In the genomic region with DNA sequence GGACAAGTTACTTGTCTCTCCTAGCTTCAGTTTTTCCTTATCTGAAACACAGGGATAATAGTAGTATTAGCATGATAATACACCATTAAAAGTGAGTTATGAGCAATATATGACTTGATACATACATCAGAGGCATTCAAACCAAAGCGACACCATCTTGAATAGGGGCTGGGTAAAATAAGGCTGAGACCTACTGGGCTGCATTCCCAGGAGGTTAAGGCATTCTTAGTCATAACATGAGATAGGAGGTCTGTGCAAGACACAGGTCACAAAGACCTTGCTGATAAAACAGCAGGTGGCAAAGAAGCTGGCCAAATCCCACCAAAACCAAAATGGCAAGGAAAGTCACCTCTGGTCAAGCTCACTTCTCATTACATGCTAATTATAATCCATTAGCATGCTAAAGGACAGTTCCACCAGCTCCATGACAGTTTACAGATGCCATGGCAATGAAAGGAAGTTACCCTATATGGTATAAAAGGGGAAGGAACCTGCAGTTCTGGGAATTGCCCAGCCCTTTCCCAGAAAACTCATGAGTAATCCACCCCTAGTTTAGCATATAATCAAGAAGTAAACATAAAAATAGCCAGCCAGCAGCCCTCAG, we compare ENCODE assay signal across 1 cellular context.
TF ChIP-seq lines count a peak whose summit lies in the region.

No MANE protein-coding gene starts in this region.

TF ChIP-seq in K562, 482 proteins besides CTCF, POLR2A, EP300 and RAD21 (continued from another document):
- no peak for TF ChIP-seq SIN3A (IDR thresholded peaks at IDR 0.05; ENCODE audit: borderline replicate concordance in 2 of 2, control insufficient read depth in 1 of 2, low read depth in 2 of 2, low read length in 2 of 2)
- no peak for TF ChIP-seq HDAC2 (IDR thresholded peaks at IDR 0.05)
- no peak for TF ChIP-seq SMAD2 (IDR thresholded peaks at IDR 0.05; ENCODE audit: low read depth, low read length)
- no peak for TF ChIP-seq ZFP30 (CRISPR knock-in tag; IDR thresholded peaks at IDR 0.05; ENCODE audit: borderline replicate concordance)
- TF ChIP-seq TAF9B (IDR thresholded peaks at IDR 0.05; ENCODE audit: partially characterized antibody): no peak
- TF ChIP-seq IFI16 (CRISPR knock-in tag; IDR thresholded peaks at IDR 0.05): no peak
- TF ChIP-seq, protein P1, sequence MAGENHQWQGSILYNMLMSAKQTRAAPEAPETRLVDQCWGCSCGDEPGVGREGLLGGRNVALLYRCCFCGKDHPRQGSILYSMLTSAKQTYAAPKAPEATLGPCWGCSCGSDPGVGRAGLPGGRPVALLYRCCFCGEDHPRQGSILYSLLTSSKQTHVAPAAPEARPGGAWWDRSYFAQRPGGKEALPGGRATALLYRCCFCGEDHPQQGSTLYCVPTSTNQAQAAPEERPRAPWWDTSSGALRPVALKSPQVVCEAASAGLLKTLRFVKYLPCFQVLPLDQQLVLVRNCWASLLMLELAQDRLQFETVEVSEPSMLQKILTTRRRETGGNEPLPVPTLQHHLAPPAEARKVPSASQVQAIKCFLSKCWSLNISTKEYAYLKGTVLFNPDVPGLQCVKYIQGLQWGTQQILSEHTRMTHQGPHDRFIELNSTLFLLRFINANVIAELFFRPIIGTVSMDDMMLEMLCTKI (IDR thresholded peaks at IDR 0.05; ENCODE audit: partially characterized antibody): no peak
- TF ChIP-seq NELFE (IDR thresholded peaks at IDR 0.05; ENCODE audit: insufficient read depth, insufficient read length): no peak
- peak; percentile 97 for TF ChIP-seq SMAD3 (CRISPR knock-in tag; conservative IDR thresholded peaks at IDR 0.05)
- TF ChIP-seq ZNF140 (CRISPR knock-in tag; IDR thresholded peaks at IDR 0.05): no peak
- TF ChIP-seq STAT5B (CRISPR knock-in tag; IDR thresholded peaks at IDR 0.05): no peak
- no peak for TF ChIP-seq NR3C1 (CRISPR knock-in tag; IDR thresholded peaks at IDR 0.05)
- TF ChIP-seq LEF1 (IDR thresholded peaks at IDR 0.05): no peak
- TF ChIP-seq TSC22D4 (tag; IDR thresholded peaks at IDR 0.05): no peak
- TF ChIP-seq ZBTB17 (CRISPR knock-in tag; IDR thresholded peaks at IDR 0.05): peak; percentile 92
- TF ChIP-seq, protein P2, sequence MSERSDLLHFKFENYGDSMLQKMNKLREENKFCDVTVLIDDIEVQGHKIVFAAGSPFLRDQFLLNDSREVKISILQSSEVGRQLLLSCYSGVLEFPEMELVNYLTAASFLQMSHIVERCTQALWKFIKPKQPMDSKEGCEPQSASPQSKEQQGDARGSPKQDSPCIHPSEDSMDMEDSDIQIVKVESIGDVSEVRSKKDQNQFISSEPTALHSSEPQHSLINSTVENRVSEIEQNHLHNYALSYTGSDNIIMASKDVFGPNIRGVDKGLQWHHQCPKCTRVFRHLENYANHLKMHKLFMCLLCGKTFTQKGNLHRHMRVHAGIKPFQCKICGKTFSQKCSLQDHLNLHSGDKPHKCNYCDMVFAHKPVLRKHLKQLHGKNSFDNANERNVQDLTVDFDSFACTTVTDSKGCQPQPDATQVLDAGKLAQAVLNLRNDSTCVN (CRISPR knock-in tag; IDR thresholded peaks at IDR 0.05): peak; percentile 71; the same call in 1 of the 2 replicates
- TF ChIP-seq GTF2F1 (IDR thresholded peaks at IDR 0.05; ENCODE audit: low read depth, low read length): no peak
- TF ChIP-seq, protein P3, sequence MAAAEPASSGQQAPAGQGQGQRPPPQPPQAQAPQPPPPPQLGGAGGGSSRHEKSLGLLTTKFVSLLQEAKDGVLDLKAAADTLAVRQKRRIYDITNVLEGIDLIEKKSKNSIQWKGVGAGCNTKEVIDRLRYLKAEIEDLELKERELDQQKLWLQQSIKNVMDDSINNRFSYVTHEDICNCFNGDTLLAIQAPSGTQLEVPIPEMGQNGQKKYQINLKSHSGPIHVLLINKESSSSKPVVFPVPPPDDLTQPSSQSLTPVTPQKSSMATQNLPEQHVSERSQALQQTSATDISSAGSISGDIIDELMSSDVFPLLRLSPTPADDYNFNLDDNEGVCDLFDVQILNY (CRISPR knock-in tag; IDR thresholded peaks at IDR 0.05): no peak
- TF ChIP-seq, protein P4, sequence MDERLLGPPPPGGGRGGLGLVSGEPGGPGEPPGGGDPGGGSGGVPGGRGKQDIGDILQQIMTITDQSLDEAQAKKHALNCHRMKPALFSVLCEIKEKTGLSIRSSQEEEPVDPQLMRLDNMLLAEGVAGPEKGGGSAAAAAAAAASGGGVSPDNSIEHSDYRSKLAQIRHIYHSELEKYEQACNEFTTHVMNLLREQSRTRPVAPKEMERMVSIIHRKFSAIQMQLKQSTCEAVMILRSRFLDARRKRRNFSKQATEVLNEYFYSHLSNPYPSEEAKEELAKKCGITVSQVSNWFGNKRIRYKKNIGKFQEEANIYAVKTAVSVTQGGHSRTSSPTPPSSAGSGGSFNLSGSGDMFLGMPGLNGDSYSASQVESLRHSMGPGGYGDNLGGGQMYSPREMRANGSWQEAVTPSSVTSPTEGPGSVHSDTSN (CRISPR knock-in tag; IDR thresholded peaks at IDR 0.05; ENCODE audit: low read depth): no peak
- TF ChIP-seq, protein P4 (tag; conservative IDR thresholded peaks at IDR 0.05; ENCODE audit: low read depth): peak; percentile 77
- no peak for TF ChIP-seq TBL1XR1 (IDR thresholded peaks at IDR 0.05; ENCODE audit: low read length in 2 of 2)
- TF ChIP-seq, protein P5, sequence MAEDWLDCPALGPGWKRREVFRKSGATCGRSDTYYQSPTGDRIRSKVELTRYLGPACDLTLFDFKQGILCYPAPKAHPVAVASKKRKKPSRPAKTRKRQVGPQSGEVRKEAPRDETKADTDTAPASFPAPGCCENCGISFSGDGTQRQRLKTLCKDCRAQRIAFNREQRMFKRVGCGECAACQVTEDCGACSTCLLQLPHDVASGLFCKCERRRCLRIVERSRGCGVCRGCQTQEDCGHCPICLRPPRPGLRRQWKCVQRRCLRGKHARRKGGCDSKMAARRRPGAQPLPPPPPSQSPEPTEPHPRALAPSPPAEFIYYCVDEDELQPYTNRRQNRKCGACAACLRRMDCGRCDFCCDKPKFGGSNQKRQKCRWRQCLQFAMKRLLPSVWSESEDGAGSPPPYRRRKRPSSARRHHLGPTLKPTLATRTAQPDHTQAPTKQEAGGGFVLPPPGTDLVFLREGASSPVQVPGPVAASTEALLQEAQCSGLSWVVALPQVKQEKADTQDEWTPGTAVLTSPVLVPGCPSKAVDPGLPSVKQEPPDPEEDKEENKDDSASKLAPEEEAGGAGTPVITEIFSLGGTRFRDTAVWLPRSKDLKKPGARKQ (CRISPR knock-in tag; IDR thresholded peaks at IDR 0.05): no peak
- TF ChIP-seq, protein P6, sequence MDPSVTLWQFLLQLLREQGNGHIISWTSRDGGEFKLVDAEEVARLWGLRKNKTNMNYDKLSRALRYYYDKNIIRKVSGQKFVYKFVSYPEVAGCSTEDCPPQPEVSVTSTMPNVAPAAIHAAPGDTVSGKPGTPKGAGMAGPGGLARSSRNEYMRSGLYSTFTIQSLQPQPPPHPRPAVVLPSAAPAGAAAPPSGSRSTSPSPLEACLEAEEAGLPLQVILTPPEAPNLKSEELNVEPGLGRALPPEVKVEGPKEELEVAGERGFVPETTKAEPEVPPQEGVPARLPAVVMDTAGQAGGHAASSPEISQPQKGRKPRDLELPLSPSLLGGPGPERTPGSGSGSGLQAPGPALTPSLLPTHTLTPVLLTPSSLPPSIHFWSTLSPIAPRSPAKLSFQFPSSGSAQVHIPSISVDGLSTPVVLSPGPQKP (CRISPR knock-in tag; IDR thresholded peaks at IDR 0.05): no peak
- TF ChIP-seq MEF2A (IDR thresholded peaks at IDR 0.05; ENCODE audit: control insufficient read depth, low read depth, low read length): no peak
- no peak for TF ChIP-seq SIX5 (IDR thresholded peaks at IDR 0.05; ENCODE audit: borderline replicate concordance in 1 of 2, insufficient read depth in 1 of 2, low read depth in 1 of 2, low read length in 2 of 2)
- TF ChIP-seq GABPB2 (CRISPR knock-in tag; conservative IDR thresholded peaks at IDR 0.05): no peak
- no peak for TF ChIP-seq MCM2 (IDR thresholded peaks at IDR 0.05; ENCODE audit: low read depth)
- TF ChIP-seq, protein P7, sequence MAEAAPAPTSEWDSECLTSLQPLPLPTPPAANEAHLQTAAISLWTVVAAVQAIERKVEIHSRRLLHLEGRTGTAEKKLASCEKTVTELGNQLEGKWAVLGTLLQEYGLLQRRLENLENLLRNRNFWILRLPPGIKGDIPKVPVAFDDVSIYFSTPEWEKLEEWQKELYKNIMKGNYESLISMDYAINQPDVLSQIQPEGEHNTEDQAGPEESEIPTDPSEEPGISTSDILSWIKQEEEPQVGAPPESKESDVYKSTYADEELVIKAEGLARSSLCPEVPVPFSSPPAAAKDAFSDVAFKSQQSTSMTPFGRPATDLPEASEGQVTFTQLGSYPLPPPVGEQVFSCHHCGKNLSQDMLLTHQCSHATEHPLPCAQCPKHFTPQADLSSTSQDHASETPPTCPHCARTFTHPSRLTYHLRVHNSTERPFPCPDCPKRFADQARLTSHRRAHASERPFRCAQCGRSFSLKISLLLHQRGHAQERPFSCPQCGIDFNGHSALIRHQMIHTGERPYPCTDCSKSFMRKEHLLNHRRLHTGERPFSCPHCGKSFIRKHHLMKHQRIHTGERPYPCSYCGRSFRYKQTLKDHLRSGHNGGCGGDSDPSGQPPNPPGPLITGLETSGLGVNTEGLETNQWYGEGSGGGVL (CRISPR knock-in tag; IDR thresholded peaks at IDR 0.05): no peak
- TF ChIP-seq RBM14 (IDR thresholded peaks at IDR 0.05; ENCODE audit: borderline replicate concordance, insufficient read depth, low read depth, low read length): no peak
- no peak for TF ChIP-seq RHOXF2B (CRISPR knock-in tag; conservative IDR thresholded peaks at IDR 0.05)
- TF ChIP-seq NCOA1 (IDR thresholded peaks at IDR 0.05; ENCODE audit: low read depth): no peak
- TF ChIP-seq, protein P8, sequence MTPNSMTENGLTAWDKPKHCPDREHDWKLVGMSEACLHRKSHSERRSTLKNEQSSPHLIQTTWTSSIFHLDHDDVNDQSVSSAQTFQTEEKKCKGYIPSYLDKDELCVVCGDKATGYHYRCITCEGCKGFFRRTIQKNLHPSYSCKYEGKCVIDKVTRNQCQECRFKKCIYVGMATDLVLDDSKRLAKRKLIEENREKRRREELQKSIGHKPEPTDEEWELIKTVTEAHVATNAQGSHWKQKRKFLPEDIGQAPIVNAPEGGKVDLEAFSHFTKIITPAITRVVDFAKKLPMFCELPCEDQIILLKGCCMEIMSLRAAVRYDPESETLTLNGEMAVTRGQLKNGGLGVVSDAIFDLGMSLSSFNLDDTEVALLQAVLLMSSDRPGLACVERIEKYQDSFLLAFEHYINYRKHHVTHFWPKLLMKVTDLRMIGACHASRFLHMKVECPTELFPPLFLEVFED (CRISPR knock-in tag; conservative IDR thresholded peaks at IDR 0.05): peak; percentile 82; the same call in 1 of the 2 replicates
- TF ChIP-seq, protein P9, sequence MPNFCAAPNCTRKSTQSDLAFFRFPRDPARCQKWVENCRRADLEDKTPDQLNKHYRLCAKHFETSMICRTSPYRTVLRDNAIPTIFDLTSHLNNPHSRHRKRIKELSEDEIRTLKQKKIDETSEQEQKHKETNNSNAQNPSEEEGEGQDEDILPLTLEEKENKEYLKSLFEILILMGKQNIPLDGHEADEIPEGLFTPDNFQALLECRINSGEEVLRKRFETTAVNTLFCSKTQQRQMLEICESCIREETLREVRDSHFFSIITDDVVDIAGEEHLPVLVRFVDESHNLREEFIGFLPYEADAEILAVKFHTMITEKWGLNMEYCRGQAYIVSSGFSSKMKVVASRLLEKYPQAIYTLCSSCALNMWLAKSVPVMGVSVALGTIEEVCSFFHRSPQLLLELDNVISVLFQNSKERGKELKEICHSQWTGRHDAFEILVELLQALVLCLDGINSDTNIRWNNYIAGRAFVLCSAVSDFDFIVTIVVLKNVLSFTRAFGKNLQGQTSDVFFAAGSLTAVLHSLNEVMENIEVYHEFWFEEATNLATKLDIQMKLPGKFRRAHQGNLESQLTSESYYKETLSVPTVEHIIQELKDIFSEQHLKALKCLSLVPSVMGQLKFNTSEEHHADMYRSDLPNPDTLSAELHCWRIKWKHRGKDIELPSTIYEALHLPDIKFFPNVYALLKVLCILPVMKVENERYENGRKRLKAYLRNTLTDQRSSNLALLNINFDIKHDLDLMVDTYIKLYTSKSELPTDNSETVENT (CRISPR knock-in tag; IDR thresholded peaks at IDR 0.05): no peak
- TF ChIP-seq OTX1 (CRISPR knock-in tag; IDR thresholded peaks at IDR 0.05): 0 out of 2 replicates have a peak, but pooled peaks have one; percentile 81
- TF ChIP-seq, protein P10, sequence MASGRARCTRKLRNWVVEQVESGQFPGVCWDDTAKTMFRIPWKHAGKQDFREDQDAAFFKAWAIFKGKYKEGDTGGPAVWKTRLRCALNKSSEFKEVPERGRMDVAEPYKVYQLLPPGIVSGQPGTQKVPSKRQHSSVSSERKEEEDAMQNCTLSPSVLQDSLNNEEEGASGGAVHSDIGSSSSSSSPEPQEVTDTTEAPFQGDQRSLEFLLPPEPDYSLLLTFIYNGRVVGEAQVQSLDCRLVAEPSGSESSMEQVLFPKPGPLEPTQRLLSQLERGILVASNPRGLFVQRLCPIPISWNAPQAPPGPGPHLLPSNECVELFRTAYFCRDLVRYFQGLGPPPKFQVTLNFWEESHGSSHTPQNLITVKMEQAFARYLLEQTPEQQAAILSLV (tag; IDR thresholded peaks at IDR 0.05): peak; percentile 81
